ENCODE assay signal across 7 cellular contexts in genomic region chr20:23668477-23668951, GRCh38.
A peak's percentile ranks its signal among the peaks of the same experiment; 100 is the strongest.
DNase-seq lines count a peak whose midpoint lies in the region; ATAC-seq and TF ChIP-seq lines count a peak whose summit lies in the region.

No MANE protein-coding gene starts in this region.

- no peaks in the 10 kb centered on the region for H3K9me3 ChIP-seq in DND-41 (ENCODE audit: insufficient read depth, low read length, severe bottlenecking)

- H2AFZ ChIP-seq in DND-41 (ENCODE audit: low read depth, low read length), result no peak overlapping the region

- H3K27ac ChIP-seq in DND-41 (ENCODE audit: low read length), result no peak overlapping the region

- DNase-seq in DND-41 (peak; percentile 70), KBM-7 (peak; percentile 64), RPMI8226 (peak; percentile 65), T47D (ENCODE audit: low read depth in 1 of 2, low spot score in 1 of 2) (peak; percentile 45 to 74), kidney glomerular epithelial cell (lab: John Stamatoyannopoulos, UW) (peak; percentile 31)
- peak; percentile 14 to 27 for DNase-seq in stimulated activated CD4-positive, alpha-beta T cell treated with anti-CD3 and anti-CD28 coated beads, Interleukin-4, amount 100 ng/mL, for 48 hours (ENCODE audit: low read depth in 2 of 2)

- peak; percentile 93 for TF ChIP-seq CTCF in DND-41 (IDR thresholded peaks at IDR 0.05; ENCODE audit: borderline replicate concordance, extremely low read depth, low read length, poor library complexity, severe bottlenecking)

- H4K20me1 ChIP-seq in DND-41 (ENCODE audit: insufficient read depth, low read length), result no peaks in the 10 kb centered on the region

- H3K79me2 ChIP-seq in DND-41 (ENCODE audit: insufficient read depth, low read length), result no peaks in the 10 kb centered on the region

- no peak overlapping the region for H3K9ac ChIP-seq in DND-41 (ENCODE audit: low read depth, low read length)

- no peak overlapping the region for H3K4me3 ChIP-seq in DND-41 (ENCODE audit: low read depth in 1 of 2, low read length in 2 of 2)

- ATAC-seq in DND-41 (ENCODE audit: insufficient read depth, low read depth) (peak; percentile 94), GM21515 (IDR thresholded peaks at IDR 0.05; ENCODE audit: unreplicated experiment) (peak; percentile 78)

- no peak overlapping the region for H3K4me2 ChIP-seq in DND-41 (ENCODE audit: insufficient read depth, low read length)

- H3K36me3 ChIP-seq in DND-41 (ENCODE audit: insufficient read depth, low read length), result no peaks in the 10 kb centered on the region

- in situ Hi-C loops in KBM-7 (cut with MboI; ENCODE audit: low pct_unique_long_range_greater_than_20kb, low sequenced_read_pairs) (no loop called here), T47D (cut with HindIII; ENCODE audit: low pct_unique_long_range_greater_than_20kb, low sequenced_read_pairs) (no loop called here)

- no peaks in the 10 kb centered on the region for H3K4me1 ChIP-seq in DND-41 (ENCODE audit: insufficient read depth, low read length)

- H3K27me3 ChIP-seq in DND-41 (ENCODE audit: insufficient read depth, low read length, poor library complexity), result peaks cover 3% of the 10 kb centered on the region
